In the genomic region with DNA sequence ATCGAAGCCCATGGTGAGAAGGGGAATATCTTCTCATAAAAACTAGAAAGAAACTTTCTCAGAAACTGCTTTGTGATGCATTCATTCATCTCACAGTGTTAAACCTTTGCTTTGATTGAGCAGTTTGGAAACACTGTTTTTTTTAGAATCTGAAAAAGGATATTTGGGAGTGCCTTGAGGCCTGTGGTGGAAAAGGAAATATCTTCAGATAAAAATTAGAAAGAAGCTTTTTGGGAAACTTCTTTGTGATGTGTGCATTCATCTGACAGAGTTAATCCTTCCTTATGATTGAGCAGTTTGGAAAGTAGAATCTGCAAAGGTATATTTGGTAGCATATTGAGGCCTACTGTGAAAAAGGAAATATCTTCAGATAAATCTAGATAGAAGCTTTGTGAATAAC, we compare ENCODE assay signal across 9 cellular contexts.
"Had no signal": no experiment of that assay in that cellular context is flagged by ENCODE, and none has a peak within 500 bp of the region (broad histone marks: within the 10 kb centered on the region; RNA-seq: fewer than 3 reads in every experiment).

No MANE protein-coding gene starts in this region.

- H3K27ac ChIP-seq: VCaP, WERI-Rb-1 had no signal

- H3K36me3 ChIP-seq: WERI-Rb-1 had no signal

- ATAC-seq: activated CD4-positive, alpha-beta T cell treated with anti-CD3 and anti-CD28 coated beads for 36 hours; activated CD4-positive, CD25-positive, alpha-beta regulatory T cell treated with anti-CD3 and anti-CD28 coated beads, Interleukin-2, amount 50 U/mL, for 24 hours; activated CD8-positive, alpha-beta memory T cell treated with anti-CD3 and anti-CD28 coated beads, Interleukin-2, amount 10 ng/mL, durations not matched to agents 7 days and 5 days; activated CD8-positive, alpha-beta T cell treated with anti-CD3 and anti-CD28 coated beads for 36 hours; activated CD8-positive, alpha-beta T cell treated with anti-CD3 and anti-CD28 coated beads, Interleukin-2, amount 10 ng/mL, durations not matched to agents 7 days and 5 days; T-helper 17 cell; WTC11 had no signal
